Comparison of ENCODE assay signal across 10 cellular contexts in genomic region chr3:71724171-71724453, GRCh38. TPM values are rescaled to one million over a fixed set of nuclear protein-coding genes. Genes with fewer than 3 reads are reported as not detected.
DNase-seq lines count a peak whose midpoint lies in the region; ATAC-seq and TF ChIP-seq lines count a peak whose summit lies in the region.
"Had no signal": no experiment of that assay in that cellular context is flagged by ENCODE, and none has a peak within 500 bp of the region (broad histone marks: within the 10 kb centered on the region; RNA-seq: fewer than 3 reads in every experiment).

No MANE protein-coding gene starts in this region.

- TF ChIP-seq POLR2A in adrenal gland (IDR thresholded peaks at IDR 0.05): no peak
- TF ChIP-seq POLR2A in right lobe of liver (IDR thresholded peaks at IDR 0.05): no peak

- no peaks in the 10 kb centered on the region for H3K27me3 ChIP-seq in adrenal gland
- no peaks in the 10 kb centered on the region for H3K27me3 ChIP-seq in right lobe of liver
- H3K27me3 ChIP-seq in subcutaneous abdominal adipose tissue (ENCODE audit: control insufficient read depth in 5 of 5, insufficient read depth in 4 of 5, low read length in 5 of 5): no peaks in the 10 kb centered on the region

- H3K4me1 ChIP-seq in adrenal gland (replicated peaks in 1 of 2): peaks cover 6 to 7% of the 10 kb centered on the region in 2 donors
- H3K4me1 ChIP-seq in right lobe of liver: peaks cover 0 to 9% (median 0%) of the 10 kb centered on the region in 4 donors
- H3K4me1 ChIP-seq in subcutaneous abdominal adipose tissue (ENCODE audit: control insufficient read depth in 5 of 5, insufficient read depth in 5 of 5, low read length in 5 of 5): peaks cover 6 to 27% (median 22%) of the 10 kb centered on the region in 5 donors

- H3K4me3 Mint-ChIP-seq in T-helper 1 cell treated with Interleukin-12 subunit alpha and Interleukin-12 subunit beta and Interleukin-4 antibody, amounts not matched to agents 30 μg/mL and 1 μg/mL, for 36 hours: peak overlapping the region; percentile 96

- H3K36me3 ChIP-seq in adrenal gland (replicated peaks in 1 of 2) (no peaks in the 10 kb centered on the region), right lobe of liver (no peaks in the 10 kb centered on the region), subcutaneous abdominal adipose tissue (ENCODE audit: control insufficient read depth in 5 of 5, insufficient read depth in 5 of 5, low read length in 5 of 5) (peaks cover 0 to 2% (median 0%) of the 10 kb centered on the region in 5 donors)

- peak overlapping the region in 4 of 5 donors; percentile 29 to 86 (median 80) for H3K9ac ChIP-seq in subcutaneous abdominal adipose tissue (ENCODE audit: low read length in 5 of 5)

- H3K36me3 Mint-ChIP-seq in T-helper 1 cell treated with Interleukin-12 subunit alpha and Interleukin-12 subunit beta and Interleukin-4 antibody, amounts not matched to agents 30 μg/mL and 1 μg/mL, for 36 hours (ENCODE audit: low read depth): peaks cover 23% of the 10 kb centered on the region

- ATAC-seq in right lobe of liver: no peak
- ATAC-seq in HG02885 (IDR thresholded peaks at IDR 0.05; ENCODE audit: poor library complexity, unreplicated experiment): no peak

- TF ChIP-seq CTCF in adrenal gland (IDR thresholded peaks at IDR 0.05) (no peak), right lobe of liver (IDR thresholded peaks at IDR 0.05) (no peak)

- H3K27me3 Mint-ChIP-seq in T-helper 1 cell treated with Interleukin-12 subunit alpha and Interleukin-12 subunit beta and Interleukin-4 antibody, amounts not matched to agents 30 μg/mL and 1 μg/mL, for 36 hours (ENCODE audit: low read depth): no peaks in the 10 kb centered on the region

- H3K4me3 ChIP-seq in adrenal gland (peak overlapping the region in 3 of 4 donors; percentile 28 to 99 (median 53)), right lobe of liver (peak overlapping the region; percentile 67 to 83 (median 72)), subcutaneous abdominal adipose tissue (ENCODE audit: low read depth in 1 of 5, low read length in 5 of 5) (peak overlapping the region; percentile 63 to 94 (median 81))

- intact Hi-C loops in adrenal gland (cut with DNase I) (loop anchor here in 1 of 2 donors (10.0 kb wide), 1 partner anchor 131 kb away; no protein-coding TSS in a partner anchor), right lobe of liver (cut with DNase I) (no loop called here)

- no peak overlapping the region for H3K27ac ChIP-seq in adrenal gland
- peak overlapping the region in 1 of 3 donors; percentile 7 for H3K27ac ChIP-seq in right lobe of liver
- peak overlapping the region; percentile 50 for H3K27ac ChIP-seq in subcutaneous abdominal adipose tissue (ENCODE audit: low read depth, low read length)

- H3K27ac Mint-ChIP-seq in T-helper 1 cell treated with Interleukin-12 subunit alpha and Interleukin-12 subunit beta and Interleukin-4 antibody, amounts not matched to agents 30 μg/mL and 1 μg/mL, for 36 hours: peak overlapping the region; percentile 96

- H3K9me3 ChIP-seq in adrenal gland (replicated peaks in 1 of 3): no peaks in the 10 kb centered on the region
- no peaks in the 10 kb centered on the region for H3K9me3 ChIP-seq in right lobe of liver
- H3K9me3 ChIP-seq in subcutaneous abdominal adipose tissue (ENCODE audit: control insufficient read depth in 5 of 5, low read length in 5 of 5): no peaks in the 10 kb centered on the region

- no peaks in the 10 kb centered on the region for H3K9me3 Mint-ChIP-seq in T-helper 1 cell treated with Interleukin-12 subunit alpha and Interleukin-12 subunit beta and Interleukin-4 antibody, amounts not matched to agents 30 μg/mL and 1 μg/mL, for 36 hours

- no peak for DNase-seq in T-helper 1 cell
- DNase-seq in adrenal gland: no peak
- no peak for DNase-seq in right lobe of liver
- DNase-seq in MV-4-11 (lab: John Stamatoyannopoulos, UW): no peak
- no peak for DNase-seq in SHP77 treated with DMSO at 0.1 percent for 48 hours (lab: John Stamatoyannopoulos, UW)
- DNase-seq: ACHN, NCI-H2227 treated with DMSO at 0.1 percent for 48 hours had no signal

- H3K4me1 Mint-ChIP-seq in T-helper 1 cell treated with Interleukin-12 subunit alpha and Interleukin-12 subunit beta and Interleukin-4 antibody, amounts not matched to agents 30 μg/mL and 1 μg/mL, for 36 hours (ENCODE audit: low read depth): peaks cover 62% of the 10 kb centered on the region

RNA-seq across cellular contexts. Expression of gene EIF4E3, which starts 1.1 kb away (rescaled TPM):
- total RNA-seq in adrenal gland: 10 to 100 TPM in 5 of 8 donors, 1 to 10 TPM in 3; 4.4 to 16.1 (median 12.2) TPM
- 10 to 100 TPM in 1 of 3 donors, 1 to 10 TPM in 2; 5.0 to 13.1 (median 7.9) TPM for polyA plus RNA-seq in adrenal gland
- 10 to 100 TPM in 2 of 6 experiments, 1 to 10 TPM in 4; 6.4 to 12.2 (median 8.2) TPM for total RNA-seq in right lobe of liver

RNA-seq across cellular contexts. Expression of gene GPR27, which starts 29.5 kb away (rescaled TPM):
- total RNA-seq in adrenal gland (1 to 10 TPM in 5 of 8 donors, under 1 TPM in 2, not detected in 1; 0.48 to 3.7 (median 2.8) TPM), right lobe of liver (under 1 TPM in 5 of 6 experiments, not detected in 1; 0.09 to 0.37 (median 0.12) TPM)
- 1 to 10 TPM in 2 of 3 donors, under 1 TPM in 1; 0.98 to 3.9 (median 1.6) TPM for polyA plus RNA-seq in adrenal gland
